In the genomic region with DNA sequence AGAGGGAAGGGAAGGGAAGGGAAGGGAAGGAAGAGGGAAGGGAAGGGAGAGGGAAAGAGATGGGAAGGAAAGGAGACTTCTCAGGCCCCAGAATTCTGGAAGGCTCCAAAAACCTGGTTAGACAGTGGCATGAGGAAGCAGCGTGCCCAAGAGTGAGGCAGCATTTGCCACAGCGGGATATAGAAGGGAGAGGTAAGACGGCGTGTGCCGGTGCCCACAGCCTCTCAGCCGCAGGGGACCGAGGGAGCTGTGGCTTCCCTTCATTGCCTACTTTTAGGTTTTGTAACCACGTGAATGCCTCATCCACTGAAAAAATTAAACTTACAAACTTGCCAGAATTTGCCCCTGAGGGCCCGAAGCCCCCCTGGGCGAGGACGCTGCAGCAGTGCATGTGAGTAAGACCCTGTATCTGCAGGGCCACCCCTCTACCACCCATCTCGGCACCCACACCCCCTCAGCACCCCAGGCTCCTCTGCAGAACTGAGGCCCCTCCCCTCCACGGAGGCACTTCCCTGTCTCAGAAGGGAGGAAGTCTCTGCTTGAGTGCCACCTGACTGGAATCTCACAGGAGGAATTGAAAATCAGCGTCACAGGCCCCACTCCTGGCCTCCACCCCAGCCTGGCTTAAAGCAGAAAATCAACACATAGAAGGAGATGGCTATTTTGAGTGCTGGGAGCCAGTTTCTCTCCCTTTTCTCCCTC, we compare ENCODE assay signal across 12 cellular contexts. TPM values are rescaled to one million over a fixed set of nuclear protein-coding genes. Genes with fewer than 3 reads are reported as not detected.
DNase-seq lines count a peak whose midpoint lies in the region; ATAC-seq and TF ChIP-seq lines count a peak whose summit lies in the region.
"Had no signal": no experiment of that assay in that cellular context is flagged by ENCODE, and none has a peak within 500 bp of the region (broad histone marks: within the 10 kb centered on the region; RNA-seq: fewer than 3 reads in every experiment).

No MANE protein-coding gene starts in this region.

- peak; percentile 14; the same call in 2 of the 3 replicates for ATAC-seq in GM23338
- ATAC-seq in left colon: peak; percentile 34
- peak; percentile 53 for ATAC-seq in stimulated activated memory B cell treated with anti-CD40 and anti-IgM and Interleukin-4, amounts not matched to agents 10 μg/mL and 1 μg/mL and 100 μg/mL, for 72 hours
- ATAC-seq in activated CD4-positive, alpha-beta T cell treated with anti-CD3 and anti-CD28 coated beads for 36 hours: no peak

- H3K4me1 Mint-ChIP-seq in GM23338: peaks cover 14% of the 10 kb centered on the region
- H3K4me1 Mint-ChIP-seq in stimulated activated memory B cell treated with anti-CD40 and anti-IgM and Interleukin-4, amounts not matched to agents 10 μg/mL and 1 μg/mL and 100 μg/mL, for 72 hours: peaks cover 20% of the 10 kb centered on the region
- H3K4me1 Mint-ChIP-seq in activated CD4-positive, alpha-beta T cell treated with anti-CD3 and anti-CD28 coated beads for 36 hours: peaks cover 3% of the 10 kb centered on the region

- no peak overlapping the region for H3K27ac ChIP-seq in GM23338 (ENCODE audit: low read depth)

- H3K27me3 Mint-ChIP-seq in GM23338 (ENCODE audit: insufficient read depth, low read depth, poor library complexity): peaks cover 12% of the 10 kb centered on the region
- H3K27me3 Mint-ChIP-seq in stimulated activated memory B cell treated with anti-CD40 and anti-IgM and Interleukin-4, amounts not matched to agents 10 μg/mL and 1 μg/mL and 100 μg/mL, for 72 hours: peaks cover 31% of the 10 kb centered on the region
- H3K27me3 Mint-ChIP-seq in activated CD4-positive, alpha-beta T cell treated with anti-CD3 and anti-CD28 coated beads for 36 hours: peaks cover 27% of the 10 kb centered on the region

- intact Hi-C loops in left colon (cut with DNase I, micrococcal nuclease): no loop called here
- intact Hi-C loops in activated CD4-positive, alpha-beta T cell treated with anti-CD3 and anti-CD28 coated beads for 36 hours (cut with DNase I, micrococcal nuclease): no loop called here

- no peaks in the 10 kb centered on the region for H3K36me3 ChIP-seq in GM23338 (ENCODE audit: insufficient read depth)

- no peak overlapping the region for H3K4me3 ChIP-seq in GM23338

- DNase-seq in GM23338 (ENCODE audit: low spot score): no peak
- DNase-seq in astrocyte of the hippocampus (ENCODE audit: low read depth, low spot score): peak; percentile 15
- DNase-seq in left colon: peak; percentile 33 to 41
- DNase-seq in activated gamma-delta T cell (lab: John Stamatoyannopoulos, UW): no peak
- DNase-seq in activated CD4-positive, alpha-beta T cell treated with anti-CD3 and anti-CD28 coated beads for 36 hours: no peak
- no peak for DNase-seq in NCI-H2171 treated with DMSO at 0.1 percent for 48 hours (lab: John Stamatoyannopoulos, UW)
- DNase-seq in erythroblast (lab: John Stamatoyannopoulos, UW): no peak
- DNase-seq: activated T-cell treated with anti-CD3 and anti-CD28 coated beads for 4 hours, cortex of kidney, SW 1271 had no signal

- H4K20me1 ChIP-seq in GM23338 (replicated peaks; ENCODE audit: insufficient read depth): no peaks in the 10 kb centered on the region

- no peaks in the 10 kb centered on the region for H3K9me2 ChIP-seq in GM23338 (ENCODE audit: insufficient read depth)

- no peaks in the 10 kb centered on the region for H3F3A ChIP-seq in GM23338 (replicated peaks; ENCODE audit: low read depth)

- H3K4me2 ChIP-seq in GM23338: no peak overlapping the region

- peak overlapping the region; percentile 69 for H2AFZ ChIP-seq in GM23338

- CTCF ChIA-PET in activated CD4-positive, alpha-beta T cell treated with anti-CD3 and anti-CD28 coated beads for 36 hours (lab: Charles Lee): no interaction called here

- POLR2A ChIA-PET in activated CD4-positive, alpha-beta T cell treated with anti-CD3 and anti-CD28 coated beads for 36 hours (lab: Charles Lee): no interaction called here

- TF ChIP-seq CTCF in GM23338 (conservative IDR thresholded peaks at IDR 0.05; ENCODE audit: low read depth in 2 of 2): no peak

- no peak for TF ChIP-seq POLR2A in erythroblast (IDR thresholded peaks at IDR 0.05; ENCODE audit: low read length)

- H3K79me2 ChIP-seq in GM23338 (replicated peaks; ENCODE audit: insufficient read depth): no peaks in the 10 kb centered on the region

- no peaks in the 10 kb centered on the region for H3K36me3 Mint-ChIP-seq in GM23338 (ENCODE audit: low read depth)
- H3K36me3 Mint-ChIP-seq in stimulated activated memory B cell treated with anti-CD40 and anti-IgM and Interleukin-4, amounts not matched to agents 10 μg/mL and 1 μg/mL and 100 μg/mL, for 72 hours: no peaks in the 10 kb centered on the region
- H3K36me3 Mint-ChIP-seq in activated CD4-positive, alpha-beta T cell treated with anti-CD3 and anti-CD28 coated beads for 36 hours (ENCODE audit: low read depth): no peaks in the 10 kb centered on the region

- H3K9me3 Mint-ChIP-seq in GM23338: no peaks in the 10 kb centered on the region; the same call in 2 of the 3 replicates
- no peaks in the 10 kb centered on the region for H3K9me3 Mint-ChIP-seq in stimulated activated memory B cell treated with anti-CD40 and anti-IgM and Interleukin-4, amounts not matched to agents 10 μg/mL and 1 μg/mL and 100 μg/mL, for 72 hours
- no peaks in the 10 kb centered on the region for H3K9me3 Mint-ChIP-seq in activated CD4-positive, alpha-beta T cell treated with anti-CD3 and anti-CD28 coated beads for 36 hours (ENCODE audit: low read depth)

- H3K4me1 ChIP-seq in GM23338 (ENCODE audit: insufficient read depth): no peaks in the 10 kb centered on the region

- no peak overlapping the region for H3K27ac Mint-ChIP-seq in GM23338
- peak overlapping the region; percentile 9 for H3K27ac Mint-ChIP-seq in stimulated activated memory B cell treated with anti-CD40 and anti-IgM and Interleukin-4, amounts not matched to agents 10 μg/mL and 1 μg/mL and 100 μg/mL, for 72 hours
- no peak overlapping the region for H3K27ac Mint-ChIP-seq in activated CD4-positive, alpha-beta T cell treated with anti-CD3 and anti-CD28 coated beads for 36 hours

- no peak overlapping the region for H3K4me3 Mint-ChIP-seq in GM23338
- peak overlapping the region; percentile 18 for H3K4me3 Mint-ChIP-seq in stimulated activated memory B cell treated with anti-CD40 and anti-IgM and Interleukin-4, amounts not matched to agents 10 μg/mL and 1 μg/mL and 100 μg/mL, for 72 hours
- no peak overlapping the region for H3K4me3 Mint-ChIP-seq in activated CD4-positive, alpha-beta T cell treated with anti-CD3 and anti-CD28 coated beads for 36 hours

- H3K27me3 ChIP-seq in GM23338 (ENCODE audit: insufficient read depth): no peaks in the 10 kb centered on the region

RNA-seq across cellular contexts. Expression of a gene that starts 58.1 kb away (rescaled TPM):
- total RNA-seq in GM23338 (2014; rRNA removed; shearing (Covaris generic)): not detected in 2 replicates
- not detected in 2 replicates for polyA plus RNA-seq in GM23338 (2016; fragmentation: Nextera tagmentation; extraction: Ambion mirVana)
- not detected for total RNA-seq in left colon
- total RNA-seq in activated CD4-positive, alpha-beta T cell treated with anti-CD3 and anti-CD28 coated beads for 36 hours: not detected
- total RNA-seq: subcutaneous adipose tissue had no signal

Comparison
In these comparisons a context has a peak if more than half of its experiments do, and no peak if none do; other contexts are left out.
1. DNase-seq: peak in astrocyte of the hippocampus (single experiment) and left colon (2 of 2); none in GM23338 (single experiment), activated gamma-delta T cell (single experiment), activated CD4-positive, alpha-beta T cell treated with anti-CD3 and anti-CD28 coated beads for 36 hours (single experiment), NCI-H2171 treated with DMSO at 0.1 percent for 48 hours (single experiment) and erythroblast (0 of 2).